Comparison of ENCODE assay signal across 13 cellular contexts in genomic region chr15:77025941-77026411, GRCh38. TPM values are rescaled to one million over a fixed set of nuclear protein-coding genes. Genes with fewer than 3 reads are reported as not detected.
DNase-seq lines count a peak whose midpoint lies in the region; ATAC-seq and TF ChIP-seq lines count a peak whose summit lies in the region.
"Had no signal": no experiment of that assay in that cellular context is flagged by ENCODE, and none has a peak within 500 bp of the region (broad histone marks: within the 10 kb centered on the region; RNA-seq: fewer than 3 reads in every experiment).

No MANE protein-coding gene starts in this region.

- no peaks in the 10 kb centered on the region for H3K9me3 ChIP-seq in upper lobe of right lung

- no peak overlapping the region for H3K4me3 Mint-ChIP-seq in activated T-helper 17 cell treated with anti-CD3 and anti-CD28 coated beads, Interleukin-2, amount 50 U/mL, for 72 hours
- H3K4me3 Mint-ChIP-seq: memory B cell had no signal

- no peak overlapping the region for H3K27ac ChIP-seq in upper lobe of right lung
- H3K27ac ChIP-seq: hepatocyte had no signal

- H3K27me3 Mint-ChIP-seq in activated T-helper 17 cell treated with anti-CD3 and anti-CD28 coated beads, Interleukin-2, amount 50 U/mL, for 72 hours = no peaks in the 10 kb centered on the region
- H3K27me3 Mint-ChIP-seq: memory B cell had no signal

- H3K36me3 ChIP-seq in upper lobe of right lung = no peaks in the 10 kb centered on the region

- no peaks in the 10 kb centered on the region for H3K4me1 ChIP-seq in upper lobe of right lung

- no peak for TF ChIP-seq CTCF in upper lobe of right lung (IDR thresholded peaks at IDR 0.05)

- DNase-seq in stimulated activated CD4-positive, alpha-beta T cell treated with anti-CD3 and anti-CD28 coated beads, Interleukin-15, amount 100 ng/mL, for 24 hours = peak; percentile 1
- DNase-seq in stimulated activated CD4-positive, alpha-beta T cell treated with anti-CD3 and anti-CD28 coated beads, Interleukin-4, amount 100 ng/mL, for 4 hours = no peak
- peak; percentile 51 for DNase-seq in islet precursor cell
- peak; percentile 57 for DNase-seq in upper lobe of right lung
- no peak for DNase-seq in cerebellum (ENCODE audit: low spot score)
- DNase-seq in NCI-H2227 (lab: John Stamatoyannopoulos, UW; ENCODE audit: unreplicated experiment) = no peak
- no peak for DNase-seq in NCI-H69 (lab: John Stamatoyannopoulos, UW)
- DNase-seq: AML-193, NCI-H146 had no signal

- H3K27ac Mint-ChIP-seq in activated T-helper 17 cell treated with anti-CD3 and anti-CD28 coated beads, Interleukin-2, amount 50 U/mL, for 72 hours = peak overlapping the region; percentile 28
- H3K27ac Mint-ChIP-seq: memory B cell had no signal

- no peaks in the 10 kb centered on the region for H3K9me3 Mint-ChIP-seq in activated T-helper 17 cell treated with anti-CD3 and anti-CD28 coated beads, Interleukin-2, amount 50 U/mL, for 72 hours
- H3K9me3 Mint-ChIP-seq: memory B cell had no signal

- no peak overlapping the region for H3K4me3 ChIP-seq in upper lobe of right lung
- H3K4me3 ChIP-seq: hepatocyte, K562 had no signal

- H3K4me1 Mint-ChIP-seq in activated T-helper 17 cell treated with anti-CD3 and anti-CD28 coated beads, Interleukin-2, amount 50 U/mL, for 72 hours = peaks cover 18% of the 10 kb centered on the region

- H3K27me3 ChIP-seq in upper lobe of right lung = no peaks in the 10 kb centered on the region
- H3K27me3 ChIP-seq: hepatocyte had no signal

- H3K36me3 Mint-ChIP-seq in activated T-helper 17 cell treated with anti-CD3 and anti-CD28 coated beads, Interleukin-2, amount 50 U/mL, for 72 hours (ENCODE audit: low read depth) = peaks cover 71% of the 10 kb centered on the region

- ATAC-seq in activated T-helper 17 cell treated with anti-CD3 and anti-CD28 coated beads, Interleukin-2, amount 50 U/mL, for 72 hours (replicated peaks) = no peak
- no peak for ATAC-seq in upper lobe of right lung
- ATAC-seq: K562 had no signal

- intact Hi-C loops in upper lobe of right lung (cut with DNase I) = no loop called here

RNA-seq across cellular contexts. Expression of gene PSTPIP1, which starts 31.1 kb away (rescaled TPM):
- 100 to 1,000 TPM; 125 to 137 TPM for total RNA-seq in activated T-helper 17 cell treated with anti-CD3 and anti-CD28 coated beads, Interleukin-2, amount 50 U/mL, for 72 hours
- total RNA-seq in upper lobe of right lung (16.0 TPM), cerebellum (0.27 TPM)
- total RNA-seq: hepatocyte, K562 had no signal

RNA-seq across cellular contexts. Expression of gene TSPAN3, which starts 44.9 kb away (rescaled TPM):
- 10 to 100 TPM in 1 of 2 donors, 1 to 10 TPM in 1; 9.6 to 27.6 TPM for total RNA-seq in activated T-helper 17 cell treated with anti-CD3 and anti-CD28 coated beads, Interleukin-2, amount 50 U/mL, for 72 hours
- total RNA-seq in upper lobe of right lung = 359 TPM
- 261 TPM for total RNA-seq in cerebellum

Comparison
In these comparisons a context has a peak if more than half of its experiments do, and no peak if none do; other contexts are left out.
1. DNase-seq: peak in stimulated activated CD4-positive, alpha-beta T cell treated with anti-CD3 and anti-CD28 coated beads, Interleukin-15, amount 100 ng/mL, for 24 hours (single experiment), islet precursor cell (single experiment) and upper lobe of right lung (single experiment); none in stimulated activated CD4-positive, alpha-beta T cell treated with anti-CD3 and anti-CD28 coated beads, Interleukin-4, amount 100 ng/mL, for 4 hours (0 of 2), cerebellum (single experiment), NCI-H2227 (single experiment) and NCI-H69 (single experiment).
2. RNA of gene PSTPIP1, which starts 31.1 kb away (total RNA-seq): 125 to 137 TPM in activated T-helper 17 cell treated with anti-CD3 and anti-CD28 coated beads, Interleukin-2, amount 50 U/mL, for 72 hours and 16.0 TPM in upper lobe of right lung (single experiment); 0.27 TPM in cerebellum (single experiment); every median in the first group is over 10 times any median in the second.